Comparison of ENCODE assay signal across 11 cellular contexts in genomic region chr11:123480290-123480815, GRCh38. TPM values are rescaled to one million over a fixed set of nuclear protein-coding genes. Genes with fewer than 3 reads are reported as not detected.
A peak's percentile ranks its signal among the peaks of the same experiment; 100 is the strongest.
DNase-seq lines count a peak whose midpoint lies in the region; ATAC-seq and TF ChIP-seq lines count a peak whose summit lies in the region.
"Had no signal": no experiment of that assay in that cellular context is flagged by ENCODE, and none has a peak within 500 bp of the region (broad histone marks: within the 10 kb centered on the region; RNA-seq: fewer than 3 reads in every experiment).

No MANE protein-coding gene starts in this region.

- ATAC-seq in activated T-cell treated with anti-CD3 and anti-CD28 coated beads, Interleukin-2, amount 50 U/mL, for 72 hours (replicated peaks in 1 of 2) = peak in 1 of 2 donors; percentile 33
- ATAC-seq in HG03108 (IDR thresholded peaks at IDR 0.05; ENCODE audit: unreplicated experiment) (peak; percentile 40), activated B cell treated with CpG ODN at 0.5 μM for 24 hours (ENCODE audit: low read depth) (peak; percentile 50), HG03342 (IDR thresholded peaks at IDR 0.05; ENCODE audit: unreplicated experiment) (no peak)

- H3K4me1 Mint-ChIP-seq in activated T-cell treated with anti-CD3 and anti-CD28 coated beads, Interleukin-2, amount 50 U/mL, for 72 hours (ENCODE audit: low read depth) = peaks cover 81% of the 10 kb centered on the region
- peaks cover 72% of the 10 kb centered on the region for H3K4me1 Mint-ChIP-seq in activated B cell treated with CpG ODN at 0.5 μM for 24 hours

- peaks cover 9 to 18% of the 10 kb centered on the region in 2 donors for H3K36me3 Mint-ChIP-seq in activated T-cell treated with anti-CD3 and anti-CD28 coated beads, Interleukin-2, amount 50 U/mL, for 72 hours (ENCODE audit: insufficient read depth in 2 of 2)
- no peaks in the 10 kb centered on the region for H3K36me3 Mint-ChIP-seq in activated B cell treated with CpG ODN at 0.5 μM for 24 hours (ENCODE audit: low read depth)
- H3K36me3 Mint-ChIP-seq: mesothelial cell of epicardium had no signal

- no peak for DNase-seq in activated T-cell treated with anti-CD3 and anti-CD28 coated beads, Interleukin-2, amount 50 U/mL, for 72 hours
- no peak for DNase-seq in activated T-cell treated with anti-CD3 and anti-CD28 coated beads, Interleukin-2, amount 50 U/mL, for 1 hour
- DNase-seq in activated B cell treated with CpG ODN at 0.5 μM for 24 hours (no peak), NCI-H187 (lab: John Stamatoyannopoulos, UW) (no peak), COR-L47 (lab: John Stamatoyannopoulos, UW) (no peak), H7 (no peak)

- POLR2A ChIA-PET in activated B cell treated with CpG ODN at 0.5 μM for 24 hours (lab: Charles Lee) = no interaction called here

- H3K4me3 ChIP-seq in H7 (ENCODE audit: insufficient read depth, low read depth, low read length) = no peak overlapping the region
- H3K4me3 ChIP-seq: coronary artery, skin epidermis had no signal

- H3K27me3 ChIP-seq in H7 (ENCODE audit: control insufficient read depth, insufficient read depth, low read length) = no peaks in the 10 kb centered on the region

- CTCF ChIA-PET in activated B cell treated with CpG ODN at 0.5 μM for 24 hours (lab: Charles Lee) = interaction anchor here (0.8 to 4.9 kb wide), 3 partner anchors 13 to 97 kb away, joined by 4 to 82 read pairs (median 10); no protein-coding TSS in a partner anchor

- no peak for TF ChIP-seq CTCF in activated B cell treated with CpG ODN at 0.5 μM for 24 hours (IDR thresholded peaks at IDR 0.05)

- no peaks in the 10 kb centered on the region for H3K27me3 Mint-ChIP-seq in activated T-cell treated with anti-CD3 and anti-CD28 coated beads, Interleukin-2, amount 50 U/mL, for 72 hours (ENCODE audit: low read depth)
- no peaks in the 10 kb centered on the region for H3K27me3 Mint-ChIP-seq in activated B cell treated with CpG ODN at 0.5 μM for 24 hours

- H3K9me3 Mint-ChIP-seq in activated T-cell treated with anti-CD3 and anti-CD28 coated beads, Interleukin-2, amount 50 U/mL, for 72 hours = no peaks in the 10 kb centered on the region
- no peaks in the 10 kb centered on the region for H3K9me3 Mint-ChIP-seq in activated B cell treated with CpG ODN at 0.5 μM for 24 hours
- H3K9me3 Mint-ChIP-seq: mesothelial cell of epicardium had no signal

- no peak overlapping the region for H3K27ac Mint-ChIP-seq in activated T-cell treated with anti-CD3 and anti-CD28 coated beads, Interleukin-2, amount 50 U/mL, for 72 hours
- H3K27ac Mint-ChIP-seq in activated B cell treated with CpG ODN at 0.5 μM for 24 hours = peak overlapping the region; percentile 85
- H3K27ac Mint-ChIP-seq: mesothelial cell of epicardium had no signal

- no peaks in the 10 kb centered on the region for H3K36me3 ChIP-seq in H7 (replicated peaks; ENCODE audit: control insufficient read depth, insufficient read depth, low read length)

- H3K4me3 Mint-ChIP-seq in activated T-cell treated with anti-CD3 and anti-CD28 coated beads, Interleukin-2, amount 50 U/mL, for 72 hours = peak overlapping the region; percentile 14 to 53
- H3K4me3 Mint-ChIP-seq in activated B cell treated with CpG ODN at 0.5 μM for 24 hours = peak overlapping the region; percentile 63
- H3K4me3 Mint-ChIP-seq: mesothelial cell of epicardium had no signal

- intact Hi-C loops in activated B cell treated with CpG ODN at 0.5 μM for 24 hours (cut with micrococcal nuclease) = loop anchor here (2.0 to 5.0 kb wide), 3 partner anchors 24 to 74 kb away; no protein-coding TSS in a partner anchor

RNA-seq across cellular contexts. Expression of gene GRAMD1B, which starts 50.3 kb away (rescaled TPM):
- total RNA-seq in activated T-cell treated with anti-CD3 and anti-CD28 coated beads, Interleukin-2, amount 50 U/mL, for 72 hours = 100 to 1,000 TPM in 1 of 2 donors, 10 to 100 TPM in 1; 64.0 to 107 TPM
- total RNA-seq in activated B cell treated with CpG ODN at 0.5 μM for 24 hours = 12.4 and 15.0 TPM in 2 replicates
- total RNA-seq in H7 (2014; rRNA removed; shearing (Covaris generic)) = 15.9 and 17.1 TPM in 2 replicates
